In genomic region chr3:191378142-191378541, GRCh38 we compare ENCODE assay signal across 19 cellular contexts. TPM values are rescaled to one million over a fixed set of nuclear protein-coding genes. Genes with fewer than 3 reads are reported as not detected.
A peak's percentile ranks its signal among the peaks of the same experiment; 100 is the strongest.
DNase-seq lines count a peak whose midpoint lies in the region; ATAC-seq and TF ChIP-seq lines count a peak whose summit lies in the region.
"Had no signal": no experiment of that assay in that cellular context is flagged by ENCODE, and none has a peak within 500 bp of the region (broad histone marks: within the 10 kb centered on the region; RNA-seq: fewer than 3 reads in every experiment).

No MANE protein-coding gene starts in this region.

- peaks cover 26% of the 10 kb centered on the region for H3K4me1 Mint-ChIP-seq in memory B cell
- H3K4me1 Mint-ChIP-seq: activated naive CD4-positive, alpha-beta T cell treated with anti-CD3 and anti-CD28 coated beads, Interleukin-2, amount 50 U/mL, for 24 hours had no signal

- TF ChIP-seq CTCF in left ventricle myocardium inferior (IDR thresholded peaks at IDR 0.05; ENCODE audit: borderline replicate concordance): no peak
- TF ChIP-seq CTCF in right atrium auricular region (IDR thresholded peaks at IDR 0.05): no peak

- H3K27ac Mint-ChIP-seq in memory B cell: peak overlapping the region; percentile 86
- H3K27ac Mint-ChIP-seq: activated CD4-positive, alpha-beta T cell treated with anti-CD3 and anti-CD28 coated beads, Interleukin-2, amount 10 ng/mL, durations not matched to agents 24 days and 14 days; activated naive CD4-positive, alpha-beta T cell treated with anti-CD3 and anti-CD28 coated beads, Interleukin-2, amount 50 U/mL, for 24 hours had no signal

- DNase-seq in left ventricle myocardium inferior (no peak), right atrium auricular region (ENCODE audit: low spot score) (no peak), SJCRH30 (peak in 1 of 2 experiments; percentile 24), memory B cell (ENCODE audit: low spot score in 2 of 2) (no peak), SK-N-DZ (ENCODE audit: low spot score) (no peak), posterior cingulate gyrus (no peak)
- DNase-seq: activated CD4-positive, alpha-beta T cell treated with anti-CD3 and anti-CD28 coated beads, Interleukin-2, amount 10 ng/mL, durations not matched to agents 24 days and 14 days; dorsolateral prefrontal cortex; kidney; midbrain; NCI-H446 treated with DMSO at 0.1 percent for 48 hours; trophoblast cell had no signal

- no peaks in the 10 kb centered on the region for H3K9me3 Mint-ChIP-seq in memory B cell
- H3K9me3 Mint-ChIP-seq: activated CD4-positive, alpha-beta T cell treated with anti-CD3 and anti-CD28 coated beads, Interleukin-2, amount 10 ng/mL, durations not matched to agents 24 days and 14 days; activated naive CD4-positive, alpha-beta T cell treated with anti-CD3 and anti-CD28 coated beads, Interleukin-2, amount 50 U/mL, for 24 hours had no signal

- no peak overlapping the region for H3K4me3 Mint-ChIP-seq in memory B cell
- H3K4me3 Mint-ChIP-seq: activated CD4-positive, alpha-beta T cell treated with anti-CD3 and anti-CD28 coated beads, Interleukin-2, amount 10 ng/mL, durations not matched to agents 24 days and 14 days; activated naive CD4-positive, alpha-beta T cell treated with anti-CD3 and anti-CD28 coated beads, Interleukin-2, amount 50 U/mL, for 24 hours had no signal

- H3K4me3 ChIP-seq in left ventricle myocardium inferior: no peak overlapping the region
- H3K4me3 ChIP-seq in right atrium auricular region: no peak overlapping the region
- H3K4me3 ChIP-seq in SJCRH30: no peak overlapping the region

- peaks cover 69% of the 10 kb centered on the region for H3K4me1 ChIP-seq in left ventricle myocardium inferior
- H3K4me1 ChIP-seq in right atrium auricular region: peaks cover 0 to 61% of the 10 kb centered on the region in 2 donors
- H3K4me1 ChIP-seq in SJCRH30: peaks cover 40% of the 10 kb centered on the region

- no peaks in the 10 kb centered on the region for H3K27me3 ChIP-seq in left ventricle myocardium inferior (ENCODE audit: low read depth)
- no peaks in the 10 kb centered on the region for H3K27me3 ChIP-seq in right atrium auricular region
- H3K27me3 ChIP-seq in SJCRH30: no peaks in the 10 kb centered on the region
- H3K27me3 ChIP-seq: dorsolateral prefrontal cortex, neutrophil had no signal

- H3K36me3 ChIP-seq in left ventricle myocardium inferior: peaks cover 48% of the 10 kb centered on the region
- H3K36me3 ChIP-seq in right atrium auricular region: peaks cover 33% of the 10 kb centered on the region
- peaks cover 8% of the 10 kb centered on the region for H3K36me3 ChIP-seq in SJCRH30
- H3K36me3 ChIP-seq: neutrophil had no signal

- H3K27me3 Mint-ChIP-seq in memory B cell: no peaks in the 10 kb centered on the region
- H3K27me3 Mint-ChIP-seq: activated CD4-positive, alpha-beta T cell treated with anti-CD3 and anti-CD28 coated beads, Interleukin-2, amount 10 ng/mL, durations not matched to agents 24 days and 14 days; activated naive CD4-positive, alpha-beta T cell treated with anti-CD3 and anti-CD28 coated beads, Interleukin-2, amount 50 U/mL, for 24 hours had no signal

- intact Hi-C loops in left ventricle myocardium inferior (cut with micrococcal nuclease): no loop called here
- intact Hi-C loops in posterior cingulate gyrus (cut with DNase I): no loop called here

- H3K36me3 Mint-ChIP-seq in memory B cell: peaks cover 26% of the 10 kb centered on the region
- H3K36me3 Mint-ChIP-seq: activated naive CD4-positive, alpha-beta T cell treated with anti-CD3 and anti-CD28 coated beads, Interleukin-2, amount 50 U/mL, for 24 hours had no signal

- H3K27ac ChIP-seq in left ventricle myocardium inferior (replicated peaks): peak overlapping the region; percentile 65
- H3K27ac ChIP-seq in right atrium auricular region: peak overlapping the region in 1 of 2 donors; percentile 10
- peak overlapping the region; percentile 43; the same call in 1 of the 2 replicates for H3K27ac ChIP-seq in SJCRH30
- H3K27ac ChIP-seq: C4-2B, neutrophil had no signal

- ATAC-seq in memory B cell (ENCODE audit: low read depth): no peak
- no peak for ATAC-seq in HG02571 (IDR thresholded peaks at IDR 0.05; ENCODE audit: unreplicated experiment)
- ATAC-seq in HG02852 (IDR thresholded peaks at IDR 0.05; ENCODE audit: unreplicated experiment): no peak
- ATAC-seq: esophagus mucosa had no signal

- H3K9me3 ChIP-seq in left ventricle myocardium inferior (replicated peaks) (no peaks in the 10 kb centered on the region), right atrium auricular region (no peaks in the 10 kb centered on the region), SJCRH30 (replicated peaks) (no peaks in the 10 kb centered on the region)
- H3K9me3 ChIP-seq: neutrophil had no signal

RNA-seq across cellular contexts. Expression of gene UTS2B, which starts 47.8 kb away (rescaled TPM):
- total RNA-seq in left ventricle myocardium inferior (0.47 TPM), right atrium auricular region (under 1 TPM in 1 of 2 donors, not detected in 1; 0.39 TPM)
- 0.28 TPM in 1 of 2 replicates, not detected in the other for total RNA-seq in SJCRH30 (2014; rRNA removed; shearing (Covaris generic))
- polyA plus RNA-seq in SK-N-DZ (2014; cell fraction: cytosol; rRNA removed): 1.6 TPM in 1 of 2 replicates, not detected in the other
- 0.09 and 0.11 TPM in 2 replicates for polyA plus RNA-seq in SK-N-DZ (2014; cell fraction: nucleus; rRNA removed)
- total RNA-seq: activated CD4-positive, alpha-beta T cell treated with anti-CD3 and anti-CD28 coated beads, Interleukin-2, amount 10 ng/mL, durations not matched to agents 24 days and 14 days; esophagus mucosa; skeletal muscle tissue had no signal

RNA-seq across cellular contexts. Expression of gene CCDC50, which starts 48.9 kb away (rescaled TPM):
- 52.1 TPM for total RNA-seq in left ventricle myocardium inferior
- 10 to 100 TPM; 58.7 to 70.7 TPM for total RNA-seq in right atrium auricular region
- 23.4 and 24.5 TPM in 2 replicates for total RNA-seq in SJCRH30 (2014; rRNA removed; shearing (Covaris generic))
- 34.3 and 40.3 TPM in 2 replicates for polyA plus RNA-seq in SK-N-DZ (2014; cell fraction: cytosol; rRNA removed)
- polyA plus RNA-seq in SK-N-DZ (2014; cell fraction: nucleus; rRNA removed): 35.9 and 36.2 TPM in 2 replicates
